ENCODE assay signal across 1 cellular context in the genomic region with DNA sequence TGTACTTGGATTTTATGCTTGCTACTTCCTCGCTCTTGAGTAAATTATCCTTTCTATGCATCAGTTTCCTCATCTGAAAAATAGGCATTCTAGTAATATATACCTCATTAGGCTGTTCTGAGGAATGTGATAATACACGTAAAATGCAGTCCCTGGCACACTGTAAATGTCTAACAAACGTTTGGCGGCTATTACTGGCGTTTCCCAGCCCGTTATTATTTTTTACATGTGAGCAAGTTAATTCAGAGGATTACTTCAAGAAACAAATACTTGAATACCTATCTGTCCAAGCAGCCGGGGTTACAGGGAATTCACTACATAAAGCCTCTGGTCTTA.
TF ChIP-seq lines count a peak whose summit lies in the region.

No MANE protein-coding gene starts in this region.

TF ChIP-seq in HEK293, 187 proteins besides CTCF, POLR2A, EP300 and RAD21 (continued from another document):
- TF ChIP-seq, protein P1, sequence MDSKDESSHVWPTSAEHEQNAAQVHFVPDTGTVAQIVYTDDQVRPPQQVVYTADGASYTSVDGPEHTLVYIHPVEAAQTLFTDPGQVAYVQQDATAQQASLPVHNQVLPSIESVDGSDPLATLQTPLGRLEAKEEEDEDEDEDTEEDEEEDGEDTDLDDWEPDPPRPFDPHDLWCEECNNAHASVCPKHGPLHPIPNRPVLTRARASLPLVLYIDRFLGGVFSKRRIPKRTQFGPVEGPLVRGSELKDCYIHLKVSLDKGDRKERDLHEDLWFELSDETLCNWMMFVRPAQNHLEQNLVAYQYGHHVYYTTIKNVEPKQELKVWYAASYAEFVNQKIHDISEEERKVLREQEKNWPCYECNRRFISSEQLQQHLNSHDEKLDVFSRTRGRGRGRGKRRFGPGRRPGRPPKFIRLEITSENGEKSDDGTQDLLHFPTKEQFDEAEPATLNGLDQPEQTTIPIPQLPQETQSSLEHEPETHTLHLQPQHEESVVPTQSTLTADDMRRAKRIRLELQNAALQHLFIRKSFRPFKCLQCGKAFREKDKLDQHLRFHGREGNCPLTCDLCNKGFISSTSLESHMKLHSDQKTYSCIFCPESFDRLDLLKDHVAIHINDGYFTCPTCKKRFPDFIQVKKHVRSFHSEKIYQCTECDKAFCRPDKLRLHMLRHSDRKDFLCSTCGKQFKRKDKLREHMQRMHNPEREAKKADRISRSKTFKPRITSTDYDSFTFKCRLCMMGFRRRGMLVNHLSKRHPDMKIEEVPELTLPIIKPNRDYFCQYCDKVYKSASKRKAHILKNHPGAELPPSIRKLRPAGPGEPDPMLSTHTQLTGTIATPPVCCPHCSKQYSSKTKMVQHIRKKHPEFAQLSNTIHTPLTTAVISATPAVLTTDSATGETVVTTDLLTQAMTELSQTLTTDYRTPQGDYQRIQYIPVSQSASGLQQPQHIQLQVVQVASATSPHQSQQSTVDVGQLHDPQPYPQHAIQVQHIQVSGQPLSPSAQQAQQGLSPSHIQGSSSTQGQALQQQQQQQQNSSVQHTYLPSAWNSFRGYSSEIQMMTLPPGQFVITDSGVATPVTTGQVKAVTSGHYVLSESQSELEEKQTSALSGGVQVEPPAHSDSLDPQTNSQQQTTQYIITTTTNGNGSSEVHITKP (tag by site-specific recombination; IDR thresholded peaks at IDR 0.05) = no peak
- no peak for TF ChIP-seq ZNF221 (tag by site-specific recombination; IDR thresholded peaks at IDR 0.05; ENCODE audit: borderline replicate concordance)
